Comparison of ENCODE assay signal across 10 cellular contexts in genomic region chr12:6067152-6067916, GRCh38. TPM values are rescaled to one million over a fixed set of nuclear protein-coding genes. Genes with fewer than 3 reads are reported as not detected.
A peak's percentile ranks its signal among the peaks of the same experiment; 100 is the strongest.
DNase-seq lines count a peak whose midpoint lies in the region; ATAC-seq, FAIRE-seq and TF ChIP-seq lines count a peak whose summit lies in the region.
"Had no signal": no experiment of that assay in that cellular context is flagged by ENCODE, and none has a peak within 500 bp of the region (broad histone marks: within the 10 kb centered on the region; RNA-seq: fewer than 3 reads in every experiment).

No MANE protein-coding gene starts in this region.

- H3K9me3 ChIP-seq in liver (ENCODE audit: control insufficient read depth in 4 of 4, low read length in 3 of 4): no peaks in the 10 kb centered on the region
- no peaks in the 10 kb centered on the region for H3K9me3 ChIP-seq in CD8-positive, alpha-beta memory T cell (ENCODE audit: low read length)

- H3K9me3 Mint-ChIP-seq in CD8-positive, alpha-beta memory T cell: no peaks in the 10 kb centered on the region

- DNase-seq in AG08395 (ENCODE audit: low spot score): peak; percentile 48
- DNase-seq in HuH-7.5 (ENCODE audit: low spot score): peak; percentile 69
- DNase-seq in bronchial epithelial cell (ENCODE audit: low read depth): no peak
- no peak for DNase-seq in frontal cortex (ENCODE audit: low spot score in 2 of 2)
- DNase-seq in CD8-positive, alpha-beta memory T cell: no peak

- FAIRE-seq in bronchial epithelial cell (lab: Jason Lieb, UNC) (no peak), frontal cortex (lab: Jason Lieb, UNC) (no peak)
- FAIRE-seq: G401.6 had no signal

- TF ChIP-seq CTCF in bronchial epithelial cell (IDR thresholded peaks at IDR 0.05; ENCODE audit: insufficient read depth, low read length, severe bottlenecking) (peak; percentile 43), liver (IDR thresholded peaks at IDR 0.05; ENCODE audit: low read depth, low read length, missing input control) (peak; percentile 66)

- H3K27ac Mint-ChIP-seq in CD8-positive, alpha-beta memory T cell: no peak overlapping the region

- H3K36me3 ChIP-seq in bronchial epithelial cell (ENCODE audit: control insufficient read depth, insufficient read depth, low read length) (no peaks in the 10 kb centered on the region), liver (ENCODE audit: control insufficient read depth in 4 of 4, insufficient read depth in 3 of 4, low read depth in 1 of 4, low read length in 3 of 4) (no peaks in the 10 kb centered on the region)
- no peaks in the 10 kb centered on the region for H3K36me3 ChIP-seq in CD8-positive, alpha-beta memory T cell (ENCODE audit: insufficient read depth, low read length)

- POLR2A ChIA-PET in CD8-positive, alpha-beta memory T cell (lab: Charles Lee): no interaction called here

- no peak overlapping the region for H3K9ac ChIP-seq in liver (ENCODE audit: low read depth in 1 of 2, low read length in 2 of 2)

- H3K27me3 Mint-ChIP-seq in CD8-positive, alpha-beta memory T cell: peaks cover 5 to 38% of the 10 kb centered on the region in 2 donors

- ATAC-seq in GM21619 (IDR thresholded peaks at IDR 0.05; ENCODE audit: unreplicated experiment): no peak
- ATAC-seq in HG02884 (IDR thresholded peaks at IDR 0.05; ENCODE audit: unreplicated experiment): no peak

- no peak overlapping the region for H3K4me3 ChIP-seq in bronchial epithelial cell (ENCODE audit: low read depth, low read length)
- H3K4me3 ChIP-seq in liver (ENCODE audit: low read depth in 1 of 3, low read length in 3 of 3): no peak overlapping the region
- H3K4me3 ChIP-seq in CD8-positive, alpha-beta memory T cell (ENCODE audit: low read length): no peak overlapping the region

- H3K4me3 Mint-ChIP-seq in CD8-positive, alpha-beta memory T cell: no peak overlapping the region

- no peak overlapping the region for H3K27ac ChIP-seq in liver (ENCODE audit: low read depth in 1 of 2, low read length in 2 of 2)
- H3K27ac ChIP-seq in CD8-positive, alpha-beta memory T cell (ENCODE audit: low read depth, low read length): no peak overlapping the region

- peaks cover 10 to 19% (median 11%) of the 10 kb centered on the region in 3 donors for H3K4me1 Mint-ChIP-seq in CD8-positive, alpha-beta memory T cell

- TF ChIP-seq RAD21 in liver (IDR thresholded peaks at IDR 0.05): peak; percentile 83 to 90

- no peaks in the 10 kb centered on the region for H3K27me3 ChIP-seq in bronchial epithelial cell (ENCODE audit: control insufficient read depth, insufficient read depth, low read length)
- no peaks in the 10 kb centered on the region for H3K27me3 ChIP-seq in liver (ENCODE audit: control insufficient read depth in 4 of 4, insufficient read depth in 4 of 4, low read length in 3 of 4)
- H3K27me3 ChIP-seq in CD8-positive, alpha-beta memory T cell (ENCODE audit: insufficient read depth, low read length, poor library complexity, severe bottlenecking): no peaks in the 10 kb centered on the region

- CTCF ChIA-PET in CD8-positive, alpha-beta memory T cell (lab: Charles Lee): no interaction called here

- no peaks in the 10 kb centered on the region for H3K36me3 Mint-ChIP-seq in CD8-positive, alpha-beta memory T cell

- peaks cover 5 to 31% (median 14%) of the 10 kb centered on the region in 4 donors for H3K4me1 ChIP-seq in liver (ENCODE audit: control insufficient read depth in 4 of 4, insufficient read depth in 4 of 4, low read length in 3 of 4)
- peaks cover 11% of the 10 kb centered on the region for H3K4me1 ChIP-seq in CD8-positive, alpha-beta memory T cell (ENCODE audit: insufficient read depth, low read length)

- 41% methylated on average over 16 of the region's 16 CpGs for WGBS in liver

TF ChIP-seq in liver, 16 proteins besides CTCF, POLR2A, EP300 and RAD21:
- TF ChIP-seq HNF4G (IDR thresholded peaks at IDR 0.05) (no peak), TAF1 (conservative IDR thresholded peaks at IDR 0.05) (no peak), EGR1 (IDR thresholded peaks at IDR 0.05; ENCODE audit: low read depth in 2 of 2) (no peak), YY1 (IDR thresholded peaks at IDR 0.05) (peak; percentile 38), FOXA2 (IDR thresholded peaks at IDR 0.05) (no peak), JUND (IDR thresholded peaks at IDR 0.05) (no peak), NR2F2 (IDR thresholded peaks at IDR 0.05) (peak; percentile 99), RXRA (IDR thresholded peaks at IDR 0.05) (peak in 1 of 2 donors; percentile 7), FOXA1 (IDR thresholded peaks at IDR 0.05) (no peak), GABPA (IDR thresholded peaks at IDR 0.05 in 1 of 2, conservative IDR thresholded peaks at IDR 0.05 in 1 of 2) (no peak), HNF4A (conservative IDR thresholded peaks at IDR 0.05) (peak; percentile 11 to 16), SP1 (IDR thresholded peaks at IDR 0.05) (peak; percentile 34)
- TF ChIP-seq, protein P1, sequence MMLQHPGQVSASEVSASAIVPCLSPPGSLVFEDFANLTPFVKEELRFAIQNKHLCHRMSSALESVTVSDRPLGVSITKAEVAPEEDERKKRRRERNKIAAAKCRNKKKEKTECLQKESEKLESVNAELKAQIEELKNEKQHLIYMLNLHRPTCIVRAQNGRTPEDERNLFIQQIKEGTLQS (IDR thresholded peaks at IDR 0.05): no peak
- TF ChIP-seq, protein P2, sequence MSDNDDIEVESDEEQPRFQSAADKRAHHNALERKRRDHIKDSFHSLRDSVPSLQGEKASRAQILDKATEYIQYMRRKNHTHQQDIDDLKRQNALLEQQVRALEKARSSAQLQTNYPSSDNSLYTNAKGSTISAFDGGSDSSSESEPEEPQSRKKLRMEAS (IDR thresholded peaks at IDR 0.05): no peak
- TF ChIP-seq, protein P3, sequence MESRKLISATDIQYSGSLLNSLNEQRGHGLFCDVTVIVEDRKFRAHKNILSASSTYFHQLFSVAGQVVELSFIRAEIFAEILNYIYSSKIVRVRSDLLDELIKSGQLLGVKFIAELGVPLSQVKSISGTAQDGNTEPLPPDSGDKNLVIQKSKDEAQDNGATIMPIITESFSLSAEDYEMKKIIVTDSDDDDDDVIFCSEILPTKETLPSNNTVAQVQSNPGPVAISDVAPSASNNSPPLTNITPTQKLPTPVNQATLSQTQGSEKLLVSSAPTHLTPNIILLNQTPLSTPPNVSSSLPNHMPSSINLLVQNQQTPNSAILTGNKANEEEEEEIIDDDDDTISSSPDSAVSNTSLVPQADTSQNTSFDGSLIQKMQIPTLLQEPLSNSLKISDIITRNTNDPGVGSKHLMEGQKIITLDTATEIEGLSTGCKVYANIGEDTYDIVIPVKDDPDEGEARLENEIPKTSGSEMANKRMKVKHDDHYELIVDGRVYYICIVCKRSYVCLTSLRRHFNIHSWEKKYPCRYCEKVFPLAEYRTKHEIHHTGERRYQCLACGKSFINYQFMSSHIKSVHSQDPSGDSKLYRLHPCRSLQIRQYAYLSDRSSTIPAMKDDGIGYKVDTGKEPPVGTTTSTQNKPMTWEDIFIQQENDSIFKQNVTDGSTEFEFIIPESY (IDR thresholded peaks at IDR 0.05): no peak
- TF ChIP-seq, protein P4, sequence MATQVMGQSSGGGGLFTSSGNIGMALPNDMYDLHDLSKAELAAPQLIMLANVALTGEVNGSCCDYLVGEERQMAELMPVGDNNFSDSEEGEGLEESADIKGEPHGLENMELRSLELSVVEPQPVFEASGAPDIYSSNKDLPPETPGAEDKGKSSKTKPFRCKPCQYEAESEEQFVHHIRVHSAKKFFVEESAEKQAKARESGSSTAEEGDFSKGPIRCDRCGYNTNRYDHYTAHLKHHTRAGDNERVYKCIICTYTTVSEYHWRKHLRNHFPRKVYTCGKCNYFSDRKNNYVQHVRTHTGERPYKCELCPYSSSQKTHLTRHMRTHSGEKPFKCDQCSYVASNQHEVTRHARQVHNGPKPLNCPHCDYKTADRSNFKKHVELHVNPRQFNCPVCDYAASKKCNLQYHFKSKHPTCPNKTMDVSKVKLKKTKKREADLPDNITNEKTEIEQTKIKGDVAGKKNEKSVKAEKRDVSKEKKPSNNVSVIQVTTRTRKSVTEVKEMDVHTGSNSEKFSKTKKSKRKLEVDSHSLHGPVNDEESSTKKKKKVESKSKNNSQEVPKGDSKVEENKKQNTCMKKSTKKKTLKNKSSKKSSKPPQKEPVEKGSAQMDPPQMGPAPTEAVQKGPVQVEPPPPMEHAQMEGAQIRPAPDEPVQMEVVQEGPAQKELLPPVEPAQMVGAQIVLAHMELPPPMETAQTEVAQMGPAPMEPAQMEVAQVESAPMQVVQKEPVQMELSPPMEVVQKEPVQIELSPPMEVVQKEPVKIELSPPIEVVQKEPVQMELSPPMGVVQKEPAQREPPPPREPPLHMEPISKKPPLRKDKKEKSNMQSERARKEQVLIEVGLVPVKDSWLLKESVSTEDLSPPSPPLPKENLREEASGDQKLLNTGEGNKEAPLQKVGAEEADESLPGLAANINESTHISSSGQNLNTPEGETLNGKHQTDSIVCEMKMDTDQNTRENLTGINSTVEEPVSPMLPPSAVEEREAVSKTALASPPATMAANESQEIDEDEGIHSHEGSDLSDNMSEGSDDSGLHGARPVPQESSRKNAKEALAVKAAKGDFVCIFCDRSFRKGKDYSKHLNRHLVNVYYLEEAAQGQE (IDR thresholded peaks at IDR 0.05): no peak

RNA-seq across cellular contexts. Expression of gene VWF, which starts 57.1 kb away (rescaled TPM):
- total RNA-seq in bronchial epithelial cell (0.26 and 0.51 TPM in 2 replicates), liver (10 to 100 TPM in 1 of 2 donors, 1 to 10 TPM in 1; 2.1 to 10.8 TPM), frontal cortex (8.2 TPM)
- 1 to 10 TPM; 3.3 to 4.6 TPM for polyA plus RNA-seq in liver
- under 1 TPM in 1 of 2 experiments, not detected in 1; 0.02 TPM for total RNA-seq in CD8-positive, alpha-beta memory T cell
- not detected for polyA plus RNA-seq in CD8-positive, alpha-beta memory T cell
- polyA plus RNA-seq: neural cell had no signal

Comparison
In these comparisons a context has a peak if more than half of its experiments do, and no peak if none do; other contexts are left out.
1. DNase-seq: peak in AG08395 (single experiment) and HuH-7.5 (single experiment); none in bronchial epithelial cell (single experiment), frontal cortex (0 of 2) and CD8-positive, alpha-beta memory T cell (0 of 5).